In genomic region chr3:141686477-141687280, GRCh38 we compare ENCODE assay signal across 8 cellular contexts. TPM values are rescaled to one million over a fixed set of nuclear protein-coding genes. Genes with fewer than 3 reads are reported as not detected.
DNase-seq lines count a peak whose midpoint lies in the region; ATAC-seq and TF ChIP-seq lines count a peak whose summit lies in the region.

No MANE protein-coding gene starts in this region.

- in situ Hi-C loops in G401 (cut with HindIII; ENCODE audit: low sequenced_read_pairs) = no loop called here

- H3K9me3 ChIP-seq in liver (ENCODE audit: control insufficient read depth in 4 of 4, low read length in 3 of 4) = no peaks in the 10 kb centered on the region

- ATAC-seq in GM19467 (IDR thresholded peaks at IDR 0.05; ENCODE audit: unreplicated experiment) (no peak), GM18870 (IDR thresholded peaks at IDR 0.05; ENCODE audit: unreplicated experiment) (no peak)

- peak overlapping the region; percentile 22 to 52 (median 41) for H3K4me3 ChIP-seq in liver (ENCODE audit: low read depth in 1 of 3, low read length in 3 of 3)

- WGBS in liver = 20% methylated on average over 8 of the region's 8 CpGs

- H3K27ac Mint-ChIP-seq in MCF 10A (ENCODE audit: low read depth, unreplicated experiment) = peak overlapping the region; percentile 89

- peaks cover 12% of the 10 kb centered on the region for H3K4me1 Mint-ChIP-seq in MCF 10A (ENCODE audit: insufficient read depth, unreplicated experiment)

- TF ChIP-seq RAD21 in liver (IDR thresholded peaks at IDR 0.05) = peak; percentile 35 to 48

- H3K4me3 Mint-ChIP-seq in MCF 10A (ENCODE audit: unreplicated experiment) = peak overlapping the region; percentile 70

- POLR2A ChIA-PET in MCF 10A (lab: Yijun Ruan, JAX) = interaction anchor here (0.6 to 0.7 kb wide), 3 partner anchors 13 to 58 kb away, joined by 3 read pairs; no protein-coding TSS in a partner anchor

- H3K9me3 Mint-ChIP-seq in MCF 10A (ENCODE audit: unreplicated experiment) = no peaks in the 10 kb centered on the region

- no peaks in the 10 kb centered on the region for H3K36me3 Mint-ChIP-seq in MCF 10A (ENCODE audit: insufficient read depth, unreplicated experiment)

- H3K27me3 Mint-ChIP-seq in MCF 10A (ENCODE audit: insufficient read depth, unreplicated experiment) = no peaks in the 10 kb centered on the region

- no peaks in the 10 kb centered on the region for H3K36me3 ChIP-seq in liver (ENCODE audit: control insufficient read depth in 4 of 4, insufficient read depth in 3 of 4, low read depth in 1 of 4, low read length in 3 of 4)

- CTCF ChIA-PET in MCF 10A (lab: Yijun Ruan, JAX) = interaction anchor here (0.6 to 0.7 kb wide), 2 partner anchors 91 to 96 kb away, joined by 3 to 4 read pairs; no protein-coding TSS in a partner anchor

- peak overlapping the region; percentile 1 to 10 for H3K9ac ChIP-seq in liver (ENCODE audit: low read depth in 1 of 2, low read length in 2 of 2)

- no TSS peak for BruUV-seq in MCF 10A (replicated peaks; lab: Mats Ljungman, UMichigan)

- peaks cover 0 to 4% (median 2%) of the 10 kb centered on the region in 4 donors for H3K4me1 ChIP-seq in liver (ENCODE audit: control insufficient read depth in 4 of 4, insufficient read depth in 4 of 4, low read length in 3 of 4)

- peak overlapping the region; percentile 62 to 72 for H3K27ac ChIP-seq in liver (ENCODE audit: low read depth in 1 of 2, low read length in 2 of 2)

- no peaks in the 10 kb centered on the region for H3K27me3 ChIP-seq in liver (ENCODE audit: control insufficient read depth in 4 of 4, insufficient read depth in 4 of 4, low read length in 3 of 4)

- TF ChIP-seq CTCF in MCF 10A (IDR thresholded peaks at IDR 0.05; ENCODE audit: unreplicated experiment) (no peak), liver (IDR thresholded peaks at IDR 0.05; ENCODE audit: low read depth, low read length, missing input control) (no peak), GM20000 (IDR thresholded peaks at IDR 0.05; ENCODE audit: extremely low read depth, missing control alignments) (no peak)

- intact Hi-C loops in MCF 10A (cut with micrococcal nuclease) = no loop called here

- peak; percentile 3 for DNase-seq in G401 (ENCODE audit: low spot score)
- DNase-seq in NCI-H69 (lab: John Stamatoyannopoulos, UW) = peak; percentile 67
- DNase-seq in MCF 10A (ENCODE audit: unreplicated experiment) = peak; percentile 66
- DNase-seq in superior temporal gyrus (ENCODE audit: extremely low spot score) = peak; percentile 82
- no peak for DNase-seq in GM20000 (ENCODE audit: low spot score)

TF ChIP-seq in liver, 16 proteins besides CTCF, POLR2A, EP300 and RAD21:
- TF ChIP-seq REST (IDR thresholded peaks at IDR 0.05) (peak; percentile 28), SP1 (IDR thresholded peaks at IDR 0.05) (peak; percentile 87), FOXA1 (IDR thresholded peaks at IDR 0.05) (no peak), EGR1 (IDR thresholded peaks at IDR 0.05; ENCODE audit: low read depth in 2 of 2) (no peak), HNF4G (IDR thresholded peaks at IDR 0.05) (no peak), RXRA (IDR thresholded peaks at IDR 0.05) (peak; percentile 79 to 87), JUND (IDR thresholded peaks at IDR 0.05) (peak; percentile 26 to 32), TAF1 (conservative IDR thresholded peaks at IDR 0.05) (no peak), ATF3 (IDR thresholded peaks at IDR 0.05) (peak; percentile 42), MAX (IDR thresholded peaks at IDR 0.05) (peak; percentile 32), HNF4A (conservative IDR thresholded peaks at IDR 0.05) (peak; percentile 65 to 68), FOXA2 (IDR thresholded peaks at IDR 0.05) (no peak), GABPA (IDR thresholded peaks at IDR 0.05 in 1 of 2, conservative IDR thresholded peaks at IDR 0.05 in 1 of 2) (no peak), NR2F2 (IDR thresholded peaks at IDR 0.05) (peak; percentile 99), ZBTB33 (IDR thresholded peaks at IDR 0.05) (peak; percentile 27), YY1 (IDR thresholded peaks at IDR 0.05) (peak; percentile 69)

RNA-seq across cellular contexts. Expression of gene RNF7, which starts 51.4 kb away (rescaled TPM):
- total RNA-seq in G401 (2014; rRNA removed; shearing (Covaris generic)) = 108 and 124 TPM in 2 replicates
- total RNA-seq in MCF 10A (2022) (96.1 and 112 TPM in 2 replicates), liver (10 to 100 TPM; 11.7 to 20.7 TPM)
- polyA plus RNA-seq in liver = 10 to 100 TPM; 37.2 to 71.6 TPM
